1 cellular context compared by ENCODE assay signal in genomic region chr22:36397081-36397766, GRCh38.
A peak's percentile ranks its signal among the peaks of the same experiment; 100 is the strongest.
TF ChIP-seq lines count a peak whose summit lies in the region.

No MANE protein-coding gene starts in this region.

TF ChIP-seq in HepG2, 621 proteins besides CTCF, POLR2A, EP300 and RAD21 (continued from another document):
- TF ChIP-seq, protein P1, sequence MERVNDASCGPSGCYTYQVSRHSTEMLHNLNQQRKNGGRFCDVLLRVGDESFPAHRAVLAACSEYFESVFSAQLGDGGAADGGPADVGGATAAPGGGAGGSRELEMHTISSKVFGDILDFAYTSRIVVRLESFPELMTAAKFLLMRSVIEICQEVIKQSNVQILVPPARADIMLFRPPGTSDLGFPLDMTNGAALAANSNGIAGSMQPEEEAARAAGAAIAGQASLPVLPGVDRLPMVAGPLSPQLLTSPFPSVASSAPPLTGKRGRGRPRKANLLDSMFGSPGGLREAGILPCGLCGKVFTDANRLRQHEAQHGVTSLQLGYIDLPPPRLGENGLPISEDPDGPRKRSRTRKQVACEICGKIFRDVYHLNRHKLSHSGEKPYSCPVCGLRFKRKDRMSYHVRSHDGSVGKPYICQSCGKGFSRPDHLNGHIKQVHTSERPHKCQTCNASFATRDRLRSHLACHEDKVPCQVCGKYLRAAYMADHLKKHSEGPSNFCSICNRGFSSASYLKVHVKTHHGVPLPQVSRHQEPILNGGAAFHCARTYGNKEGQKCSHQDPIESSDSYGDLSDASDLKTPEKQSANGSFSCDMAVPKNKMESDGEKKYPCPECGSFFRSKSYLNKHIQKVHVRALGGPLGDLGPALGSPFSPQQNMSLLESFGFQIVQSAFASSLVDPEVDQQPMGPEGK (CRISPR knock-in tag; IDR thresholded peaks at IDR 0.05), result peak; percentile 88
- TF ChIP-seq ZNF713 (CRISPR knock-in tag; IDR thresholded peaks at IDR 0.05), result no peak
- TF ChIP-seq ZNF672 (CRISPR knock-in tag; IDR thresholded peaks at IDR 0.05), result no peak
- TF ChIP-seq SP5 (CRISPR knock-in tag; IDR thresholded peaks at IDR 0.05; ENCODE audit: borderline replicate concordance, low read depth), result peak; percentile 44; the same call in 1 of the 2 replicates
- no peak for TF ChIP-seq CREBL2 (CRISPR knock-in tag; IDR thresholded peaks at IDR 0.05; ENCODE audit: borderline replicate concordance)
- TF ChIP-seq ZSCAN12 (CRISPR knock-in tag; IDR thresholded peaks at IDR 0.05), result no peak
- TF ChIP-seq XBP1 (CRISPR knock-in tag; IDR thresholded peaks at IDR 0.05), result no peak
- no peak for TF ChIP-seq ZNF616 (CRISPR knock-in tag; IDR thresholded peaks at IDR 0.05; ENCODE audit: low read depth)
- TF ChIP-seq ZNF543 (CRISPR knock-in tag; IDR thresholded peaks at IDR 0.05), result no peak
- TF ChIP-seq ZNF629 (CRISPR knock-in tag; conservative IDR thresholded peaks at IDR 0.05), result no peak
- TF ChIP-seq KAT2B (IDR thresholded peaks at IDR 0.05; ENCODE audit: borderline replicate concordance, low read depth, low read length), result no peak
- TF ChIP-seq ZNF878 (CRISPR knock-in tag; IDR thresholded peaks at IDR 0.05), result peak; percentile 34; the same call in 1 of the 2 replicates
- TF ChIP-seq ZNF232 (CRISPR knock-in tag; IDR thresholded peaks at IDR 0.05; ENCODE audit: borderline replicate concordance), result no peak
- TF ChIP-seq FOXP4 (CRISPR knock-in tag; IDR thresholded peaks at IDR 0.05), result peak; percentile 37
